1 cellular context compared by ENCODE assay signal in genomic region chr10:29734640-29734979, GRCh38.
TF ChIP-seq lines count a peak whose summit lies in the region.

No MANE protein-coding gene starts in this region.

TF ChIP-seq in HCT116, 20 proteins besides CTCF, POLR2A, EP300 and RAD21 (continued from another document):
- no peak for TF ChIP-seq CEBPB (IDR thresholded peaks at IDR 0.05; ENCODE audit: low read depth)
